In genomic region chr1:8602471-8603219, GRCh38 we compare ENCODE assay signal across 9 cellular contexts.
DNase-seq lines count a peak whose midpoint lies in the region; ATAC-seq and TF ChIP-seq lines count a peak whose summit lies in the region.
"Had no signal": no experiment of that assay in that cellular context is flagged by ENCODE, and none has a peak within 500 bp of the region (broad histone marks: within the 10 kb centered on the region; RNA-seq: fewer than 3 reads in every experiment).

No MANE protein-coding gene starts in this region.

- H3K4me1 ChIP-seq in stomach (peaks cover 14 to 34% (median 21%) of the 10 kb centered on the region in 4 donors), SJCRH30 (no peaks in the 10 kb centered on the region)

- H3K27me3 ChIP-seq in stomach (no peaks in the 10 kb centered on the region), SJCRH30 (no peaks in the 10 kb centered on the region)

- H3K4me3 ChIP-seq in GM12864 (ENCODE audit: low read depth, low read length) (no peak overlapping the region), stomach (no peak overlapping the region), SJCRH30 (no peak overlapping the region)

- H3K27ac Mint-ChIP-seq in activated T-helper 17 cell treated with anti-CD3 and anti-CD28 coated beads, Interleukin-2, amount 50 U/mL, for 72 hours: peak overlapping the region; percentile 93

- TF ChIP-seq EP300 in stomach (IDR thresholded peaks at IDR 0.05): no peak

- no peak for TF ChIP-seq POLR2A in stomach (IDR thresholded peaks at IDR 0.05)

- peak overlapping the region; percentile 79 for H3K4me3 Mint-ChIP-seq in activated T-helper 17 cell treated with anti-CD3 and anti-CD28 coated beads, Interleukin-2, amount 50 U/mL, for 72 hours

- H3K27me3 Mint-ChIP-seq in activated T-helper 17 cell treated with anti-CD3 and anti-CD28 coated beads, Interleukin-2, amount 50 U/mL, for 72 hours: no peaks in the 10 kb centered on the region

- intact Hi-C loops in stomach (cut with DNase I; ENCODE audit: low total_unique reads): no loop called here

- DNase-seq in GM12864 (ENCODE audit: low read depth): no peak
- peak; percentile 30 for DNase-seq in NCI-H1417 treated with DMSO at 0.1 percent for 48 hours (lab: John Stamatoyannopoulos, UW)
- DNase-seq in retina: peak; percentile 65
- no peak for DNase-seq in stomach
- no peak for DNase-seq in SJCRH30
- DNase-seq: activated gamma-delta T cell, DMS79 had no signal

- peaks cover 27% of the 10 kb centered on the region for H3K4me1 Mint-ChIP-seq in activated T-helper 17 cell treated with anti-CD3 and anti-CD28 coated beads, Interleukin-2, amount 50 U/mL, for 72 hours

- H3K36me3 ChIP-seq in stomach (no peaks in the 10 kb centered on the region), SJCRH30 (0 out of 2 replicates have a peak, but pooled peaks cover 3% of the 10 kb centered on the region)

- H3K27ac ChIP-seq in stomach (no peak overlapping the region), SJCRH30 (no peak overlapping the region)

- H3K9me3 ChIP-seq in stomach (no peaks in the 10 kb centered on the region), SJCRH30 (replicated peaks) (no peaks in the 10 kb centered on the region)

- H3K9me3 Mint-ChIP-seq in activated T-helper 17 cell treated with anti-CD3 and anti-CD28 coated beads, Interleukin-2, amount 50 U/mL, for 72 hours: no peaks in the 10 kb centered on the region

- peak; percentile 58 for ATAC-seq in activated T-helper 17 cell treated with anti-CD3 and anti-CD28 coated beads, Interleukin-2, amount 50 U/mL, for 72 hours (replicated peaks)
- ATAC-seq in esophagus mucosa: no peak

- no peaks in the 10 kb centered on the region for H3K36me3 Mint-ChIP-seq in activated T-helper 17 cell treated with anti-CD3 and anti-CD28 coated beads, Interleukin-2, amount 50 U/mL, for 72 hours (ENCODE audit: low read depth)

- 71 to 83% (median 72%) methylated on average over 5 of the region's 5 CpGs for WGBS in stomach, 5 donors

- TF ChIP-seq CTCF in GM12864 (IDR thresholded peaks at IDR 0.05; ENCODE audit: low read depth, low read length, missing control alignments) (peak; percentile 22), stomach (IDR thresholded peaks at IDR 0.05) (no peak)

Comparison
In these comparisons a context has a peak if more than half of its experiments do, and no peak if none do; other contexts are left out.
1. DNase-seq: peak in NCI-H1417 treated with DMSO at 0.1 percent for 48 hours (single experiment) and retina (single experiment); none in GM12864 (single experiment), stomach (single experiment) and SJCRH30 (0 of 2).